ENCODE assay signal across 10 cellular contexts in genomic region chrX:109774706-109775105, GRCh38. TPM values are rescaled to one million over a fixed set of nuclear protein-coding genes. Genes with fewer than 3 reads are reported as not detected.
DNase-seq lines count a peak whose midpoint lies in the region; ATAC-seq and TF ChIP-seq lines count a peak whose summit lies in the region.
"Had no signal": no experiment of that assay in that cellular context is flagged by ENCODE, and none has a peak within 500 bp of the region (broad histone marks: within the 10 kb centered on the region; RNA-seq: fewer than 3 reads in every experiment).

No MANE protein-coding gene starts in this region.

- H3K4me3 ChIP-seq in SK-N-SH (ENCODE audit: low read depth in 2 of 2, low read length in 1 of 2) (no peak overlapping the region), uterus (no peak overlapping the region)

- H3K27me3 ChIP-seq in SK-N-SH (ENCODE audit: insufficient read depth) (no peaks in the 10 kb centered on the region), uterus (no peaks in the 10 kb centered on the region)

- no peak for TF ChIP-seq CTCF in SK-N-SH (IDR thresholded peaks at IDR 0.05)
- no peak for TF ChIP-seq CTCF in uterus (IDR thresholded peaks at IDR 0.05)

- POLR2A ChIA-PET in SK-N-SH (lab: Yijun Ruan, JAX): no interaction called here

- TF ChIP-seq EP300 in SK-N-SH (IDR thresholded peaks at IDR 0.05; ENCODE audit: borderline replicate concordance in 1 of 2, low read depth in 1 of 2, low read length in 1 of 2): no peak

- no peaks in the 10 kb centered on the region for H3K4me1 ChIP-seq in SK-N-SH (ENCODE audit: control insufficient read depth in 1 of 2, insufficient read depth in 2 of 2, low read depth in 1 of 2, low read length in 1 of 2)
- no peaks in the 10 kb centered on the region for H3K4me1 ChIP-seq in uterus

- CTCF ChIA-PET in SK-N-SH (lab: Yijun Ruan, JAX): interaction anchor here (0.8 to 1.2 kb wide), 2 partner anchors 12 to 116 kb away, joined by 3 to 4 read pairs; no protein-coding TSS in a partner anchor

- peak; percentile 96 to 97 for ATAC-seq in activated CD4-positive, CD25-positive, alpha-beta regulatory T cell treated with anti-CD3 and anti-CD28 coated beads, Interleukin-2, amount 50 U/mL, for 24 hours
- peak; percentile 96 for ATAC-seq in HG02885 (IDR thresholded peaks at IDR 0.05; ENCODE audit: poor library complexity, unreplicated experiment)
- ATAC-seq in sciatic nerve: peak; percentile 85

- H3K27ac ChIP-seq in SK-N-SH (ENCODE audit: low read depth in 2 of 2, low read length in 1 of 2) (peak overlapping the region in 1 of 2 experiments; percentile 30; a peak in 1 of 4 replicates), uterus (no peak overlapping the region)
- H3K27ac ChIP-seq: 22Rv1, VCaP had no signal

- no peaks in the 10 kb centered on the region for H3K36me3 ChIP-seq in SK-N-SH (replicated peaks in 1 of 2; ENCODE audit: control insufficient read depth in 1 of 2, insufficient read depth in 2 of 2, low read length in 1 of 2)
- H3K36me3 ChIP-seq in uterus: no peaks in the 10 kb centered on the region

- TF ChIP-seq RAD21 in SK-N-SH (IDR thresholded peaks at IDR 0.05; ENCODE audit: low read length): no peak

- no peak overlapping the region for H3K4me2 ChIP-seq in SK-N-SH

- 0 out of 2 replicates have a peak overlapping the region, but pooled peaks have one; percentile 2 for H2AFZ ChIP-seq in SK-N-SH (ENCODE audit: low read depth)

- no peaks in the 10 kb centered on the region for H3K79me2 ChIP-seq in SK-N-SH (ENCODE audit: insufficient read depth)

- no peaks in the 10 kb centered on the region for H3F3A ChIP-seq in SK-N-SH (replicated peaks; ENCODE audit: insufficient read depth)

- no peak for TF ChIP-seq POLR2A in uterus (IDR thresholded peaks at IDR 0.05)

- H3K9ac ChIP-seq in SK-N-SH: no peak overlapping the region

- DNase-seq in activated CD4-positive, CD25-positive, alpha-beta regulatory T cell treated with anti-CD3 and anti-CD28 coated beads, Interleukin-2, amount 50 U/mL, for 72 hours: no peak
- DNase-seq in SK-N-SH (no peak), sciatic nerve (ENCODE audit: low spot score) (no peak), NCI-H446 (lab: John Stamatoyannopoulos, UW) (no peak), DMS114 treated with DMSO at 0.1 percent for 48 hours (lab: John Stamatoyannopoulos, UW; ENCODE audit: unreplicated experiment) (no peak), uterus (no peak)

- no peaks in the 10 kb centered on the region for H4K20me1 ChIP-seq in SK-N-SH (ENCODE audit: insufficient read depth)

- H3K9me2 ChIP-seq in SK-N-SH: no peaks in the 10 kb centered on the region

- 11% methylated on average over 5 of the region's 5 CpGs for WGBS in SK-N-SH (ENCODE audit: low lambda C conversion rate)

- H3K9me3 ChIP-seq in SK-N-SH (no peaks in the 10 kb centered on the region), uterus (no peaks in the 10 kb centered on the region)

- intact Hi-C loops in sciatic nerve (cut with DNase I) (no loop called here), uterus (cut with DNase I; ENCODE audit: low total_unique reads) (no loop called here)

TF ChIP-seq in SK-N-SH, 30 proteins besides CTCF, POLR2A, EP300 and RAD21:
- no peak for TF ChIP-seq SIN3A (IDR thresholded peaks at IDR 0.05; ENCODE audit: borderline replicate concordance, low read depth, low read length)
- TF ChIP-seq SMC3 (IDR thresholded peaks at IDR 0.05; ENCODE audit: low read depth, low read length): no peak
- no peak for TF ChIP-seq GATA2 (CRISPR knock-in tag; IDR thresholded peaks at IDR 0.05)
- TF ChIP-seq, protein P1, sequence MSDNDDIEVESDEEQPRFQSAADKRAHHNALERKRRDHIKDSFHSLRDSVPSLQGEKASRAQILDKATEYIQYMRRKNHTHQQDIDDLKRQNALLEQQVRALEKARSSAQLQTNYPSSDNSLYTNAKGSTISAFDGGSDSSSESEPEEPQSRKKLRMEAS (IDR thresholded peaks at IDR 0.05; ENCODE audit: low read depth): no peak
- TF ChIP-seq, protein P2, sequence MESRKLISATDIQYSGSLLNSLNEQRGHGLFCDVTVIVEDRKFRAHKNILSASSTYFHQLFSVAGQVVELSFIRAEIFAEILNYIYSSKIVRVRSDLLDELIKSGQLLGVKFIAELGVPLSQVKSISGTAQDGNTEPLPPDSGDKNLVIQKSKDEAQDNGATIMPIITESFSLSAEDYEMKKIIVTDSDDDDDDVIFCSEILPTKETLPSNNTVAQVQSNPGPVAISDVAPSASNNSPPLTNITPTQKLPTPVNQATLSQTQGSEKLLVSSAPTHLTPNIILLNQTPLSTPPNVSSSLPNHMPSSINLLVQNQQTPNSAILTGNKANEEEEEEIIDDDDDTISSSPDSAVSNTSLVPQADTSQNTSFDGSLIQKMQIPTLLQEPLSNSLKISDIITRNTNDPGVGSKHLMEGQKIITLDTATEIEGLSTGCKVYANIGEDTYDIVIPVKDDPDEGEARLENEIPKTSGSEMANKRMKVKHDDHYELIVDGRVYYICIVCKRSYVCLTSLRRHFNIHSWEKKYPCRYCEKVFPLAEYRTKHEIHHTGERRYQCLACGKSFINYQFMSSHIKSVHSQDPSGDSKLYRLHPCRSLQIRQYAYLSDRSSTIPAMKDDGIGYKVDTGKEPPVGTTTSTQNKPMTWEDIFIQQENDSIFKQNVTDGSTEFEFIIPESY (IDR thresholded peaks at IDR 0.05; ENCODE audit: borderline replicate concordance, low read depth): no peak
- no peak for TF ChIP-seq YY1 (IDR thresholded peaks at IDR 0.05; ENCODE audit: low read depth)
- TF ChIP-seq RXRA (IDR thresholded peaks at IDR 0.05; ENCODE audit: borderline replicate concordance, low read depth): peak; percentile 44; the same call in 1 of the 2 replicates
- TF ChIP-seq GABPA (IDR thresholded peaks at IDR 0.05; ENCODE audit: low read depth): no peak
- peak; percentile 25; the same call in 1 of the 2 replicates for TF ChIP-seq FOSL2 (IDR thresholded peaks at IDR 0.05; ENCODE audit: borderline replicate concordance, low read depth)
- no peak for TF ChIP-seq USF2 (IDR thresholded peaks at IDR 0.05; ENCODE audit: borderline replicate concordance, low read depth, low read length)
- TF ChIP-seq TEAD4 (IDR thresholded peaks at IDR 0.05; ENCODE audit: borderline replicate concordance, insufficient read depth): no peak
- no peak for TF ChIP-seq RCOR1 (IDR thresholded peaks at IDR 0.05; ENCODE audit: low read length)
- no peak for TF ChIP-seq RFX5 (IDR thresholded peaks at IDR 0.05; ENCODE audit: low read length)

RNA-seq across cellular contexts. Expression of gene ACSL4, which starts 41.6 kb away (rescaled TPM):
- polyA plus RNA-seq in SK-N-SH (2012; rRNA removed): 17.5 and 18.1 TPM in 2 replicates
- polyA plus RNA-seq in SK-N-SH (2012; cell fraction: cytosol; rRNA removed): 20.2 and 23.3 TPM in 2 replicates
- polyA plus RNA-seq in SK-N-SH (2012; cell fraction: nucleus; rRNA removed): 10.0 and 18.6 TPM in 2 replicates
- 29.5 TPM for total RNA-seq in sciatic nerve
- 10 to 100 TPM in 3 of 4 donors, 1 to 10 TPM in 1; 8.5 to 55.6 (median 42.8) TPM for total RNA-seq in uterus
